8 cellular contexts compared by ENCODE assay signal in the genomic region with DNA sequence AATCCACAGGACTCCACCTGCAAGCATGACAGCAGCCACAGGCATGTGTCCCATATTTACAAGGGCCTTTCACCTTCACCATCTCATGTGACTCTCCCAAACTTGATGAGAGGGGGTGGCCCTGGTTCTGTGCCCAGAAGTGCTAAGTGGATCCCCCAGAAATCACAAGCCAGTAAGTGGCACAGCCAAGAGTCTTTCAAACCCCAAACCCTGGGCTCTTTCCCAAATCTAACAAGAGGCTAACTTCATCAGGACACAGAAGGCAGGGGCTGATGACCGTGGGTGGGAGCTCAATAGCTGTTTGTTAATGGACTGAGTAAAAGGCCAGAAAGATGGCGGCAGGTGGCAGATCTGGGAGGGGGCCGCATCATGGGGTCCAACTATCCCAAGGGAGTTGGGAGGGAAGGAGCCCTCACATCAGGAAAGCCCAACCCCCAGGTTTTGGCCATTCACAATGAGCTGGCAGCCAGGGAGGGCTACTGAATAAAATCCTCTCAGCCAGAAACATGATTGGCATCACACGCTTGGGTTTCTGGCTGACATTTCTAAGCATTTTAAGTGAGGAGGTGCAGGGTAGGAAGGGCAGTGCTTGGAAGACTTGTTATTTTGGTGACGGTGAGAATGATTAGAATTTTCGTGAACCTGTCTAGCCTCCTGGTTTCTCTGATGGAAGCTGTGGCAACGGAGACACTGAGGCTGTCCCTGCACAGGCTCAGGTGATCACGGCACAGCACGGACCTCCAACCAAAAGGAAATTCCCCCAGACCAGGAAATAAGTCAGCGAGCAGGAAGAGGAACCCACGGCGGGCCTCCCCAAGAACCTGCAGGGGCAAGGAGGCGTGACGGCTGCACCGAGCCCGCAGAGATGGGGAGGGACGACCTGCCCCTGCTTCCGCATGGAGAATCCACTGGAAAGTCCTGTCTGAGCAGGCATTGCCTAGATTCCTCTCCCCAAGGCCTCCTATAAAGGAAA.
DNase-seq lines count a peak whose midpoint lies in the region; ATAC-seq and TF ChIP-seq lines count a peak whose summit lies in the region.

No MANE protein-coding gene starts in this region.

- DNase-seq in activated CD4-positive, alpha-beta T cell treated with anti-CD3 and anti-CD28 coated beads, Interleukin-2, amount 10 ng/mL, durations not matched to agents 24 days and 14 days = peak; percentile 80
- DNase-seq in activated CD4-positive, alpha-beta T cell treated with anti-CD3 and anti-CD28 coated beads for 4 hours = no peak
- DNase-seq in endothelial cell (ENCODE audit: low spot score) (peak; percentile 47), HAP-1 (ENCODE audit: low spot score in 2 of 2) (no peak), GM13977 (ENCODE audit: low spot score) (no peak), AG08396 (ENCODE audit: low spot score) (no peak)
- peak in 1 of 2 donors; percentile 45 for DNase-seq in stimulated activated naive CD8-positive, alpha-beta T cell treated with anti-CD3 and anti-CD28 coated beads, Interleukin-15, amount 100 ng/mL, for 72 hours

- TF ChIP-seq CTCF in endothelial cell (IDR thresholded peaks at IDR 0.05; ENCODE audit: unreplicated experiment) = no peak
- TF ChIP-seq CTCF in GM13977 (IDR thresholded peaks at IDR 0.05; ENCODE audit: extremely low read depth, insufficient read depth, missing control alignments) = no peak

- H3K4me1 ChIP-seq in HAP-1 = no peaks in the 10 kb centered on the region; the same call in 1 of the 2 replicates

- peak overlapping the region; percentile 55 for H3K4me3 Mint-ChIP-seq in activated CD4-positive, alpha-beta T cell treated with anti-CD3 and anti-CD28 coated beads, Interleukin-2, amount 10 ng/mL, durations not matched to agents 24 days and 14 days
- H3K4me3 Mint-ChIP-seq in endothelial cell (ENCODE audit: unreplicated experiment) = peak overlapping the region; percentile 18
- H3K4me3 Mint-ChIP-seq in stimulated activated naive CD8-positive, alpha-beta T cell treated with anti-CD3 and anti-CD28 coated beads, Interleukin-15, amount 100 ng/mL, for 72 hours = peak overlapping the region; percentile 69 to 74

- H3K4me1 Mint-ChIP-seq in activated CD4-positive, alpha-beta T cell treated with anti-CD3 and anti-CD28 coated beads, Interleukin-2, amount 10 ng/mL, durations not matched to agents 24 days and 14 days = peaks cover 91% of the 10 kb centered on the region
- H3K4me1 Mint-ChIP-seq in endothelial cell (ENCODE audit: unreplicated experiment) = peaks cover 73% of the 10 kb centered on the region
- peaks cover 100% of the 10 kb centered on the region for H3K4me1 Mint-ChIP-seq in stimulated activated naive CD8-positive, alpha-beta T cell treated with anti-CD3 and anti-CD28 coated beads, Interleukin-15, amount 100 ng/mL, for 72 hours

- peak; percentile 34 for ATAC-seq in HG03460 (IDR thresholded peaks at IDR 0.05; ENCODE audit: unreplicated experiment)
- ATAC-seq in stimulated activated naive CD8-positive, alpha-beta T cell treated with anti-CD3 and anti-CD28 coated beads, Interleukin-15, amount 100 ng/mL, for 72 hours = peak; percentile 40

- in situ Hi-C loops in HAP-1 (cut with MboI; ENCODE audit: low sequenced_read_pairs) = no loop called here
- in situ Hi-C loops in GM13977 (cut with MboI; ENCODE audit: low pct_unique_long_range_greater_than_20kb, low sequenced_read_pairs, unreplicated experiment) = no loop called here

- peaks cover 84% of the 10 kb centered on the region for H3K36me3 Mint-ChIP-seq in activated CD4-positive, alpha-beta T cell treated with anti-CD3 and anti-CD28 coated beads, Interleukin-2, amount 10 ng/mL, durations not matched to agents 24 days and 14 days (ENCODE audit: low read depth)
- H3K36me3 Mint-ChIP-seq in endothelial cell (ENCODE audit: low read depth, unreplicated experiment) = peaks cover 38% of the 10 kb centered on the region

- intact Hi-C loops in activated CD4-positive, alpha-beta T cell treated with anti-CD3 and anti-CD28 coated beads, Interleukin-2, amount 10 ng/mL, durations not matched to agents 24 days and 14 days (cut with micrococcal nuclease) = loop anchor here (5.0 kb wide), 4 partner anchors 37 to 88 kb away; no protein-coding TSS in a partner anchor

- no peaks in the 10 kb centered on the region; the same call in 1 of the 2 replicates for H3K27me3 ChIP-seq in HAP-1 (ENCODE audit: low read depth)

- H3K4me3 ChIP-seq in HAP-1 = no peak overlapping the region

- H3K9me3 Mint-ChIP-seq in activated CD4-positive, alpha-beta T cell treated with anti-CD3 and anti-CD28 coated beads, Interleukin-2, amount 10 ng/mL, durations not matched to agents 24 days and 14 days = peaks cover 3% of the 10 kb centered on the region
- H3K9me3 Mint-ChIP-seq in endothelial cell (ENCODE audit: unreplicated experiment) = no peaks in the 10 kb centered on the region
- H3K9me3 Mint-ChIP-seq in stimulated activated naive CD8-positive, alpha-beta T cell treated with anti-CD3 and anti-CD28 coated beads, Interleukin-15, amount 100 ng/mL, for 72 hours = peaks cover 6 to 9% of the 10 kb centered on the region in 2 donors

- no peaks in the 10 kb centered on the region for H3K9me3 ChIP-seq in HAP-1

- peak overlapping the region; percentile 90 for H3K27ac Mint-ChIP-seq in activated CD4-positive, alpha-beta T cell treated with anti-CD3 and anti-CD28 coated beads, Interleukin-2, amount 10 ng/mL, durations not matched to agents 24 days and 14 days
- H3K27ac Mint-ChIP-seq in endothelial cell (ENCODE audit: unreplicated experiment) = peak overlapping the region; percentile 82
- H3K27ac Mint-ChIP-seq in stimulated activated naive CD8-positive, alpha-beta T cell treated with anti-CD3 and anti-CD28 coated beads, Interleukin-15, amount 100 ng/mL, for 72 hours = peak overlapping the region; percentile 55 to 92

- no peaks in the 10 kb centered on the region; the same call in 1 of the 2 replicates for H3K36me3 ChIP-seq in HAP-1 (replicated peaks)

- no peaks in the 10 kb centered on the region for H3K27me3 Mint-ChIP-seq in activated CD4-positive, alpha-beta T cell treated with anti-CD3 and anti-CD28 coated beads, Interleukin-2, amount 10 ng/mL, durations not matched to agents 24 days and 14 days
- H3K27me3 Mint-ChIP-seq in endothelial cell (ENCODE audit: unreplicated experiment) = peaks cover 12% of the 10 kb centered on the region
- no peaks in the 10 kb centered on the region for H3K27me3 Mint-ChIP-seq in stimulated activated naive CD8-positive, alpha-beta T cell treated with anti-CD3 and anti-CD28 coated beads, Interleukin-15, amount 100 ng/mL, for 72 hours

Comparison
In these comparisons a context has a peak if more than half of its experiments do, and no peak if none do; other contexts are left out.
1. DNase-seq: peak in activated CD4-positive, alpha-beta T cell treated with anti-CD3 and anti-CD28 coated beads, Interleukin-2, amount 10 ng/mL, durations not matched to agents 24 days and 14 days (single experiment) and endothelial cell (single experiment); none in activated CD4-positive, alpha-beta T cell treated with anti-CD3 and anti-CD28 coated beads for 4 hours (0 of 2), HAP-1 (0 of 2), GM13977 (single experiment) and AG08396 (single experiment).
2. H3K4me3 Mint-ChIP-seq: peak in every context shown above with its lines; median percentile 72 in stimulated activated naive CD8-positive, alpha-beta T cell treated with anti-CD3 and anti-CD28 coated beads, Interleukin-15, amount 100 ng/mL, for 72 hours; 55 in activated CD4-positive, alpha-beta T cell treated with anti-CD3 and anti-CD28 coated beads, Interleukin-2, amount 10 ng/mL, durations not matched to agents 24 days and 14 days; 18 in endothelial cell.
3. Peak in every context shown above with its lines, with median percentiles within 50 percentile points of each other: H3K27ac Mint-ChIP-seq.